In genomic region chr19:4909897-4910593, GRCh38 we compare ENCODE assay signal across 8 cellular contexts.
A peak's percentile ranks its signal among the peaks of the same experiment; 100 is the strongest.
DNase-seq lines count a peak whose midpoint lies in the region; TF ChIP-seq lines count a peak whose summit lies in the region.

No MANE protein-coding gene starts in this region.

- DNase-seq in EH (ENCODE audit: low read depth) (peak; percentile 90), HFF-Myc (ENCODE audit: extremely low read depth, low read depth) (no peak), NCI-H1092 treated with DMSO at 0.1 percent for 48 hours (lab: John Stamatoyannopoulos, UW) (peak; percentile 95), SK-N-MC (ENCODE audit: low read depth, low spot score) (peak; percentile 53), globus pallidus (ENCODE audit: low spot score) (peak; percentile 91), nucleus accumbens (lab: John Stamatoyannopoulos, UW) (peak in 55 of 56 donors; percentile 32 to 95 (median 84)), substantia nigra (lab: John Stamatoyannopoulos, UW) (peak; percentile 37 to 94 (median 86))
- DNase-seq in activated naive CD4-positive, alpha-beta T cell treated with anti-CD3 and anti-CD28 coated beads, Interleukin-2, amount 10 ng/mL, durations not matched to agents 7 days and 5 days, result peak; percentile 97

- H3K9me3 ChIP-seq in SK-N-MC (ENCODE audit: low read depth, low read length), result no peaks in the 10 kb centered on the region

- no peak for TF ChIP-seq CTCF in HFF-Myc (IDR thresholded peaks at IDR 0.05; ENCODE audit: low read depth, low read length, missing control alignments)

- peaks cover 52% of the 10 kb centered on the region for H3K4me1 Mint-ChIP-seq in activated naive CD4-positive, alpha-beta T cell treated with anti-CD3 and anti-CD28 coated beads, Interleukin-2, amount 10 ng/mL, durations not matched to agents 7 days and 5 days

- peaks cover 48% of the 10 kb centered on the region for H3K36me3 ChIP-seq in SK-N-MC (ENCODE audit: insufficient read depth, low read length)

- no peaks in the 10 kb centered on the region for H3K9me3 Mint-ChIP-seq in activated naive CD4-positive, alpha-beta T cell treated with anti-CD3 and anti-CD28 coated beads, Interleukin-2, amount 10 ng/mL, durations not matched to agents 7 days and 5 days

- peak overlapping the region; percentile 87 for H3K9ac ChIP-seq in SK-N-MC (ENCODE audit: insufficient read length)

- peak overlapping the region; percentile 64 for H3K4me3 ChIP-seq in HFF-Myc (replicated peaks; ENCODE audit: low read depth, low read length)
- H3K4me3 ChIP-seq in SK-N-MC, result peak overlapping the region; percentile 92

- H3K36me3 Mint-ChIP-seq in activated naive CD4-positive, alpha-beta T cell treated with anti-CD3 and anti-CD28 coated beads, Interleukin-2, amount 10 ng/mL, durations not matched to agents 7 days and 5 days, result peaks cover 39% of the 10 kb centered on the region

- no peak overlapping the region for H3K27ac ChIP-seq in SK-N-MC
- peak overlapping the region; percentile 65 for H3K27ac ChIP-seq in substantia nigra (ENCODE audit: low read depth, low read length, poor library complexity, severe bottlenecking)

- H3K27me3 Mint-ChIP-seq in activated naive CD4-positive, alpha-beta T cell treated with anti-CD3 and anti-CD28 coated beads, Interleukin-2, amount 10 ng/mL, durations not matched to agents 7 days and 5 days, result peaks cover 5% of the 10 kb centered on the region

- CTCF ChIA-PET in activated naive CD4-positive, alpha-beta T cell treated with anti-CD3 and anti-CD28 coated beads, Interleukin-2, amount 10 ng/mL, durations not matched to agents 7 days and 5 days (lab: Charles Lee), result interaction anchor here (1.1 to 5.9 kb wide), 4 partner anchors 40 to 120 kb away, joined by 3 to 80 read pairs (median 45); partner anchors contain the start of gene PLIN3

- H3K27ac Mint-ChIP-seq in activated naive CD4-positive, alpha-beta T cell treated with anti-CD3 and anti-CD28 coated beads, Interleukin-2, amount 10 ng/mL, durations not matched to agents 7 days and 5 days, result peak overlapping the region; percentile 98

- peak overlapping the region; percentile 85 for H3K4me3 Mint-ChIP-seq in activated naive CD4-positive, alpha-beta T cell treated with anti-CD3 and anti-CD28 coated beads, Interleukin-2, amount 10 ng/mL, durations not matched to agents 7 days and 5 days
